8 cellular contexts compared by ENCODE assay signal in genomic region chrX:115888519-115888918, GRCh38.
DNase-seq lines count a peak whose midpoint lies in the region; ATAC-seq, FAIRE-seq and TF ChIP-seq lines count a peak whose summit lies in the region.
"Not testable (repeated sequence)": the region's sequence is repeated elsewhere in the genome, so short reads cannot be mapped to it uniquely, and the experiment has no call there.

No MANE protein-coding gene starts in this region.

- not testable (repeated sequence) for H3K4me1 ChIP-seq in kidney (ENCODE audit: control insufficient read depth in 1 of 2, insufficient read depth in 1 of 2, low read depth in 1 of 2, low read length in 2 of 2); pancreas; vagina

- H3K9ac ChIP-seq in kidney (ENCODE audit: low read length in 2 of 2), result not testable (repeated sequence)

- WGBS in pancreas, 2 donors, result 33 to 100% methylated on average over 7 to 14 of the region's 39 CpGs

- H3K9me3 ChIP-seq in WERI-Rb-1 (ENCODE audit: severe bottlenecking); kidney (ENCODE audit: control insufficient read depth in 1 of 2, low read length in 2 of 2); pancreas; vagina: not testable (repeated sequence)

- not testable (repeated sequence) for TF ChIP-seq POLR2A in GM12892 (IDR thresholded peaks at IDR 0.05; ENCODE audit: low read depth, low read length); vagina (IDR thresholded peaks at IDR 0.05)

- not testable (repeated sequence) for H3K36me3 ChIP-seq in WERI-Rb-1; kidney (ENCODE audit: control insufficient read depth in 1 of 2, insufficient read depth in 2 of 2, low read length in 2 of 2); pancreas; vagina

- not testable (repeated sequence) for H3K36me3 Mint-ChIP-seq in naive B cell

- H3K27ac Mint-ChIP-seq in naive B cell, result peak overlapping the region in 1 of 6 donors; percentile 60

- ATAC-seq in naive B cell (ENCODE audit: low read depth in 2 of 2); pancreas; sciatic nerve: not testable (repeated sequence)

- not testable (repeated sequence) for TF ChIP-seq CTCF in WERI-Rb-1 (IDR thresholded peaks at IDR 0.05; ENCODE audit: low read depth, low read length); kidney (IDR thresholded peaks at IDR 0.05; ENCODE audit: borderline replicate concordance, extremely low read depth, insufficient read depth); pancreas (IDR thresholded peaks at IDR 0.05); vagina (IDR thresholded peaks at IDR 0.05)

- H3K4me3 ChIP-seq in WERI-Rb-1 (ENCODE audit: low read depth, low read length); kidney (ENCODE audit: low read length in 2 of 2): not testable (repeated sequence)
- H3K4me3 ChIP-seq in pancreas, result peak overlapping the region in 1 of 4 donors; percentile 49
- H3K4me3 ChIP-seq in vagina, result peak overlapping the region in 1 of 2 donors; percentile 39

- not testable (repeated sequence) for DNase-seq in GM12892 (ENCODE audit: insufficient read length); WERI-Rb-1; vagina (ENCODE audit: extremely low spot score in 2 of 2)
- DNase-seq in cardiac septum (ENCODE audit: low spot score) (peak; percentile 74), kidney (peak; percentile 85), naive B cell (peak; percentile 21), pancreas (peak in 4 of 6 donors; percentile 47 to 93 (median 66)), sciatic nerve (ENCODE audit: low spot score) (peak; percentile 68)

- peak overlapping the region; percentile 81 for H3K27ac ChIP-seq in WERI-Rb-1
- not testable (repeated sequence) for H3K27ac ChIP-seq in kidney (ENCODE audit: low read depth in 2 of 2, low read length in 2 of 2); pancreas
- H3K27ac ChIP-seq in vagina, result peak overlapping the region; percentile 85

- not testable (repeated sequence) for H3K4me1 Mint-ChIP-seq in naive B cell

- not testable (repeated sequence) for H3K9me3 Mint-ChIP-seq in naive B cell

- FAIRE-seq in GM12892 (lab: Jason Lieb, UNC), result peak; percentile 100
- FAIRE-seq in kidney (lab: Jason Lieb, UNC); pancreas (lab: Jason Lieb, UNC): not testable (repeated sequence)

- not testable (repeated sequence) for H3K27me3 ChIP-seq in WERI-Rb-1 (ENCODE audit: insufficient read depth, low read depth, severe bottlenecking); pancreas; vagina

- H3K27me3 Mint-ChIP-seq in naive B cell, result not testable (repeated sequence)

- intact Hi-C loops in cardiac septum (cut with DNase I); kidney (cut with DNase I); pancreas (cut with DNase I); sciatic nerve (cut with DNase I); vagina (cut with DNase I): not testable (repeated sequence)

- not testable (repeated sequence) for H3K4me3 Mint-ChIP-seq in naive B cell
